Comparison of ENCODE assay signal across 14 cellular contexts in the genomic region with DNA sequence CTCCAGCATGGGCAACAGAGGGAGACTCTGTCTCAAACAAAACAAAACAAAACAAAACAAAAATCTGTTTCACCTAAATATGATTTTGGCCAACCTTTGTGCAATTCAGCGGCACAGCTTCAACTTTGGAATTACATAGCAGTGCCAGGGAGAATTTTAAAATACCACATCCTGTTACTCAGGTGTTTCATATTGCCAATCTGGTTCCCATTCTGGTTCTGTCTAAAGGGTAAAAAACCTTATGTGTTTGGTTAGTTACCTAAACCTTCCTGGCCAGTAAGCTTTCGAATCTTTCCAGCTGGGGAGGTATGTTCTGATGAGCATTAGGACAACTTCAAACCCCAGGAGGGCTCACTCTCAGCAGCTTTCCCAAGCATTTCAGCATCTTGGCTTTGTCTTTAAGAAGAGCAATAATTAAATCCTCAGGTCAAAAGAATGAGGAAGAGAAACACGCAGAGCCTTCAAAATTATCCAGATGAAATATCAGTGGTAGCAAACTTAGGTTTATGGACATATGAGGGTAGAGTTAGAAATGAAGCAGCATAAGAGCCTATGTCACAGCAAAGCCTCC. TPM values are rescaled to one million over a fixed set of nuclear protein-coding genes. Genes with fewer than 3 reads are reported as not detected.
DNase-seq lines count a peak whose midpoint lies in the region; ATAC-seq, FAIRE-seq and TF ChIP-seq lines count a peak whose summit lies in the region.
"Had no signal": no experiment of that assay in that cellular context is flagged by ENCODE, and none has a peak within 500 bp of the region (broad histone marks: within the 10 kb centered on the region; RNA-seq: fewer than 3 reads in every experiment).

No MANE protein-coding gene starts in this region.

- intact Hi-C loops in heart right ventricle (cut with DNase I): loop anchor here in 5 of 10 donors (5.0 to 10.0 kb wide), 5 partner anchors 45 to 125 kb away; no protein-coding TSS in a partner anchor
- intact Hi-C loops in Right ventricle myocardium superior (cut with DNase I): loop anchor here (10.0 kb wide), 1 partner anchor 123 kb away; no protein-coding TSS in a partner anchor

- H3K9me3 ChIP-seq in heart right ventricle (no peaks in the 10 kb centered on the region), muscle layer of colon (ENCODE audit: low read length) (no peaks in the 10 kb centered on the region)

- 65 to 67% methylated on average over 3 of the region's 3 CpGs for WGBS in heart right ventricle, 2 donors

- peak overlapping the region; percentile 87 for H3K4me3 Mint-ChIP-seq in type B pancreatic cell
- H3K4me3 Mint-ChIP-seq in activated T-helper 17 cell treated with anti-CD3 and anti-CD28 coated beads, Interleukin-2, amount 50 U/mL, for 72 hours: no peak overlapping the region
- H3K4me3 Mint-ChIP-seq: activated CD4-positive, alpha-beta memory T cell treated with anti-CD3 and anti-CD28 coated beads for 36 hours; activated naive CD8-positive, alpha-beta T cell treated with anti-CD3 and anti-CD28 coated beads, Interleukin-2, amount 50 U/mL, for 24 hours had no signal

- no peaks in the 10 kb centered on the region for H3K27me3 Mint-ChIP-seq in type B pancreatic cell
- peaks cover 27% of the 10 kb centered on the region for H3K27me3 Mint-ChIP-seq in activated T-helper 17 cell treated with anti-CD3 and anti-CD28 coated beads, Interleukin-2, amount 50 U/mL, for 72 hours

- H3K4me3 ChIP-seq in heart right ventricle: peak overlapping the region in 9 of 10 donors; percentile 45 to 74 (median 64)
- no peak overlapping the region for H3K4me3 ChIP-seq in epithelial cell of esophagus (ENCODE audit: low read length)
- H3K4me3 ChIP-seq in muscle layer of colon (ENCODE audit: low read depth in 1 of 2, low read length in 2 of 2): peak overlapping the region in 1 of 2 donors; percentile 84

- FAIRE-seq in D721Med (lab: Jason Lieb, UNC): no peak

- ATAC-seq in heart right ventricle (no peak), Right ventricle myocardium superior (ENCODE audit: poor library complexity) (no peak)
- no peak for ATAC-seq in activated T-helper 17 cell treated with anti-CD3 and anti-CD28 coated beads, Interleukin-2, amount 50 U/mL, for 72 hours (replicated peaks)
- ATAC-seq: activated naive CD8-positive, alpha-beta T cell treated with anti-CD3 and anti-CD28 coated beads, Interleukin-2, amount 50 U/mL, for 24 hours; stimulated activated naive CD8-positive, alpha-beta T cell treated with anti-CD3 and anti-CD28 coated beads, Interleukin-15, Interleukin-2, amounts not matched to agents 100 U/mL and 50 U/mL, for 24 hours had no signal

- H3K27ac ChIP-seq in heart right ventricle (peak overlapping the region in 9 of 10 donors; percentile 44 to 92 (median 85)), muscle layer of colon (ENCODE audit: low read depth, low read length) (peak overlapping the region; percentile 59)

- H3K36me3 ChIP-seq in heart right ventricle: peaks cover 0 to 12% (median 0%) of the 10 kb centered on the region in 9 donors
- H3K36me3 ChIP-seq in muscle layer of colon (ENCODE audit: insufficient read depth, low read length): peaks cover 4% of the 10 kb centered on the region

- H3K27me3 ChIP-seq in heart right ventricle: peaks cover 0 to 14% (median 0%) of the 10 kb centered on the region in 7 donors
- no peaks in the 10 kb centered on the region for H3K27me3 ChIP-seq in muscle layer of colon (ENCODE audit: control insufficient read depth in 1 of 2, insufficient read depth in 2 of 2, low read length in 2 of 2)

- H3K9ac ChIP-seq in muscle layer of colon (ENCODE audit: low read length): no peak overlapping the region

- DNase-seq in heart right ventricle (no peak), Right ventricle myocardium superior (no peak), epithelial cell of esophagus (ENCODE audit: low read depth) (peak; percentile 61), type B pancreatic cell (ENCODE audit: extremely low spot score, unreplicated experiment) (no peak), cortex of kidney (lab: John Stamatoyannopoulos, UW) (no peak), D721Med (ENCODE audit: insufficient read length, low spot score) (no peak)
- DNase-seq: activated CD4-positive, alpha-beta memory T cell treated with anti-CD3 and anti-CD28 coated beads for 36 hours; activated naive CD8-positive, alpha-beta T cell treated with anti-CD3 and anti-CD28 coated beads, Interleukin-2, amount 50 U/mL, for 24 hours; H7; NCI-H526; stimulated activated naive CD8-positive, alpha-beta T cell treated with anti-CD3 and anti-CD28 coated beads, Interleukin-15, Interleukin-2, amounts not matched to agents 100 U/mL and 50 U/mL, for 24 hours had no signal

- no peak for TF ChIP-seq CTCF in heart right ventricle (IDR thresholded peaks at IDR 0.05)
- no peak for TF ChIP-seq CTCF in epithelial cell of esophagus (IDR thresholded peaks at IDR 0.05; ENCODE audit: insufficient read depth, low read depth, low read length, missing control alignments)
- no peak for TF ChIP-seq CTCF in type B pancreatic cell (conservative IDR thresholded peaks at IDR 0.05)
- TF ChIP-seq CTCF in D721Med (IDR thresholded peaks at IDR 0.05; ENCODE audit: insufficient read depth, missing control alignments): no peak

- H3K36me3 Mint-ChIP-seq in type B pancreatic cell: peaks cover 15% of the 10 kb centered on the region
- no peaks in the 10 kb centered on the region for H3K36me3 Mint-ChIP-seq in activated T-helper 17 cell treated with anti-CD3 and anti-CD28 coated beads, Interleukin-2, amount 50 U/mL, for 72 hours (ENCODE audit: low read depth)
- H3K36me3 Mint-ChIP-seq: activated CD4-positive, alpha-beta memory T cell treated with anti-CD3 and anti-CD28 coated beads for 36 hours had no signal

- H3K4me1 Mint-ChIP-seq in type B pancreatic cell (ENCODE audit: unreplicated experiment): peaks cover 55% of the 10 kb centered on the region
- no peaks in the 10 kb centered on the region for H3K4me1 Mint-ChIP-seq in activated T-helper 17 cell treated with anti-CD3 and anti-CD28 coated beads, Interleukin-2, amount 50 U/mL, for 72 hours

- no peaks in the 10 kb centered on the region for H3K9me3 Mint-ChIP-seq in type B pancreatic cell
- no peaks in the 10 kb centered on the region for H3K9me3 Mint-ChIP-seq in activated T-helper 17 cell treated with anti-CD3 and anti-CD28 coated beads, Interleukin-2, amount 50 U/mL, for 72 hours
- H3K9me3 Mint-ChIP-seq: activated CD4-positive, alpha-beta memory T cell treated with anti-CD3 and anti-CD28 coated beads for 36 hours; activated naive CD8-positive, alpha-beta T cell treated with anti-CD3 and anti-CD28 coated beads, Interleukin-2, amount 50 U/mL, for 24 hours had no signal

- peak overlapping the region; percentile 28 for H3K27ac Mint-ChIP-seq in type B pancreatic cell
- H3K27ac Mint-ChIP-seq in activated T-helper 17 cell treated with anti-CD3 and anti-CD28 coated beads, Interleukin-2, amount 50 U/mL, for 72 hours: no peak overlapping the region
- H3K27ac Mint-ChIP-seq: activated CD4-positive, alpha-beta memory T cell treated with anti-CD3 and anti-CD28 coated beads for 36 hours; activated naive CD8-positive, alpha-beta T cell treated with anti-CD3 and anti-CD28 coated beads, Interleukin-2, amount 50 U/mL, for 24 hours had no signal

- H3K4me1 ChIP-seq in heart right ventricle (peaks cover 0 to 80% (median 52%) of the 10 kb centered on the region in 9 donors), muscle layer of colon (ENCODE audit: insufficient read depth, low read length) (peaks cover 38% of the 10 kb centered on the region)

RNA-seq across cellular contexts. Expression of a gene that starts 2.7 kb away (rescaled TPM):
- total RNA-seq in heart right ventricle: 10 to 100 TPM; 14.2 to 64.7 (median 26.6) TPM
- polyA plus RNA-seq in heart right ventricle: 10 to 100 TPM in 1 of 2 donors, 1 to 10 TPM in 1; 6.5 to 15.4 TPM
- 29.9 TPM for total RNA-seq in Right ventricle myocardium superior
- 24.2 and 91.6 TPM in 2 replicates for total RNA-seq in type B pancreatic cell (ENCODE audit: low replicate concordance)
- total RNA-seq in activated T-helper 17 cell treated with anti-CD3 and anti-CD28 coated beads, Interleukin-2, amount 50 U/mL, for 72 hours: under 1 TPM in 1 of 2 donors, not detected in 1; 0.05 TPM
- total RNA-seq: activated CD4-positive, alpha-beta memory T cell treated with anti-CD3 and anti-CD28 coated beads for 36 hours had no signal

RNA-seq across cellular contexts. Expression of a gene that starts 57.8 kb away (rescaled TPM):
- under 1 TPM in 1 of 10 donors, not detected in 9; 0.17 TPM for total RNA-seq in heart right ventricle
- polyA plus RNA-seq in heart right ventricle: not detected
- total RNA-seq in Right ventricle myocardium superior: not detected
- total RNA-seq in type B pancreatic cell (ENCODE audit: low replicate concordance): not detected in 2 replicates
- total RNA-seq in activated T-helper 17 cell treated with anti-CD3 and anti-CD28 coated beads, Interleukin-2, amount 50 U/mL, for 72 hours: not detected
- total RNA-seq: activated CD4-positive, alpha-beta memory T cell treated with anti-CD3 and anti-CD28 coated beads for 36 hours; H7; mononuclear cell had no signal

Comparison
In these comparisons a context has a peak if more than half of its experiments do, and no peak if none do; other contexts are left out.
1. RNA of a gene that starts 2.7 kb away (total RNA-seq): 24.2 to 91.6 TPM in type B pancreatic cell, 29.9 TPM in Right ventricle myocardium superior (single experiment) and 14.2 to 64.7 TPM in heart right ventricle; 0.05 TPM in activated T-helper 17 cell treated with anti-CD3 and anti-CD28 coated beads, Interleukin-2, amount 50 U/mL, for 72 hours; every median in the first group is over 10 times any median in the second.